1 cellular context compared by ENCODE assay signal in the genomic region with DNA sequence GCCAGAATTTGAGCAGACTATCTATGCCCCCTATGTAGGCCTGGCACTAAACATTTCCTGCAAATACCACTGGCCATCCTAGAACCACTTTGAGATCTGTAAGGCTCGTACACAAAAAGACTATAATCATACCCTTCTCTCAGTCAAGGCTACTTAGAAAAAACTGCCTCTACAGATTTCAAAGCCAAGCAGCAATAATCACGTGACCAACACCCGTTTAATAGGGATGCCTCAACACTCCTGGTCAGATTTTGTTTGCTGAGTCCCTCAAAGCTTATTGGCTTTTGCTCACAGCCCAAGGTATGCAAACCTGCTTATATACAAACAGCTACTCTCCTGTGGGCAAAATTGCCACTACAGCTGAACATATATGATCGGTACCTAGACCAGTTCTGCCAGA.
TF ChIP-seq lines count a peak whose summit lies in the region.

No MANE protein-coding gene starts in this region.

TF ChIP-seq in H1, 55 proteins besides CTCF, POLR2A, EP300 and RAD21:
- TF ChIP-seq MAX (IDR thresholded peaks at IDR 0.05) (no peak), YY1 (IDR thresholded peaks at IDR 0.05; ENCODE audit: low read depth, low read length) (no peak), RFX5 (IDR thresholded peaks at IDR 0.05; ENCODE audit: borderline replicate concordance, low read depth, low read length) (no peak), GTF2F1 (IDR thresholded peaks at IDR 0.05; ENCODE audit: borderline replicate concordance, low read depth, low read length) (no peak), HDAC2 (IDR thresholded peaks at IDR 0.05; ENCODE audit: borderline replicate concordance in 1 of 2, low read depth in 2 of 2, low read length in 2 of 2) (no peak), SUZ12 (IDR thresholded peaks at IDR 0.05; ENCODE audit: low read length) (no peak), USF2 (IDR thresholded peaks at IDR 0.05; ENCODE audit: low read length) (no peak), KDM1A (IDR thresholded peaks at IDR 0.05; ENCODE audit: borderline replicate concordance, low read length) (no peak), SIX5 (IDR thresholded peaks at IDR 0.05; ENCODE audit: low read depth, low read length) (no peak), TEAD4 (IDR thresholded peaks at IDR 0.05; ENCODE audit: low read depth, low read length) (no peak)
TF ChIP-seq in H1: peak in this region for 0.
